Comparison of ENCODE assay signal across 1 cellular context in the genomic region with DNA sequence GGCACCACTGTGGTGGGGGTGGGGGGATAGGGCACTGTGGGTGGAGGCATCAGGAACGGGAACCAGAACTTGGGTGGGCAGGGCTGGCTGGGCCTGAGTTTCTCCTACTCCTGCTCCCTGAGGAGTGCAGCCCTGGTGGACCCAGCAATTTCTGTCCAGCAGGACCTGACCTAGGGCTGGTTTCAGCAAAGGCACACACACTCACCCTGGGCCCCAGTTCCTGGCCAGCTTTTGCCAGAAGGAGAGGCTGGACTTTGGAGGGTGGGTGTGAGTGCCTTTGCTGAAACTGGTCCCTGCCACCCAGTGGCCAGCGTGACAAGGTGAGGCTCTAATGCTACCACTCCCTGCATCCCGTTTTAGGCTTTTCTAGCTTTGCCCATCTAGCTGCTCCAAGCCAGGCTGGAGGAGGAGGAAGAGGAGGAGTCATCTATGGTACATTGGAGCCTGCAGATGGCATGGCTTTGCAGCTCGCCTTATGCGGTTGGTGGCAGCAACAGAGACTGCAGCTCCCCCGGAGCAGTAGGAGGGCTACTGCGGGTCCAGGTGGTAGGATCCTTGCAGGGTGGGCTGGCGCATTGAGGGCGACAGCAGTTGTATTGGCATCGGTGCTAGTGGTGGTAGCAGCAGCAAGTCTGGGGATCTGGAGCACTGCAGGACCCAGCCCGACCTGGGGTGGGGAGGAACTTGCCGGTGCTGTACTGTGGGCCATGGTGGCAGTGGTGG.
TF ChIP-seq lines count a peak whose summit lies in the region.

No MANE protein-coding gene starts in this region.

TF ChIP-seq in H1, 55 proteins besides CTCF, POLR2A, EP300 and RAD21:
- TF ChIP-seq USF2 (IDR thresholded peaks at IDR 0.05; ENCODE audit: low read length) (no peak), GABPA (IDR thresholded peaks at IDR 0.05; ENCODE audit: borderline replicate concordance, insufficient read depth, low read length) (no peak), MAFK (IDR thresholded peaks at IDR 0.05; ENCODE audit: low read depth, low read length) (no peak), ZNF274 (IDR thresholded peaks at IDR 0.05; ENCODE audit: borderline replicate concordance, extremely low read depth, low read length) (no peak), SIX5 (IDR thresholded peaks at IDR 0.05; ENCODE audit: low read depth, low read length) (no peak)
